In genomic region chr16:88803264-88803987, GRCh38 we compare ENCODE assay signal across 1 cellular context.
TF ChIP-seq lines count a peak whose summit lies in the region.

CDT1 (plus strand) TSS chr16:88803789; CDS start chr16:88803832, 43 bp downstream.

TF ChIP-seq in HCT116, 20 proteins besides CTCF, POLR2A, EP300 and RAD21 (continued from another document):
- TF ChIP-seq, protein P1, sequence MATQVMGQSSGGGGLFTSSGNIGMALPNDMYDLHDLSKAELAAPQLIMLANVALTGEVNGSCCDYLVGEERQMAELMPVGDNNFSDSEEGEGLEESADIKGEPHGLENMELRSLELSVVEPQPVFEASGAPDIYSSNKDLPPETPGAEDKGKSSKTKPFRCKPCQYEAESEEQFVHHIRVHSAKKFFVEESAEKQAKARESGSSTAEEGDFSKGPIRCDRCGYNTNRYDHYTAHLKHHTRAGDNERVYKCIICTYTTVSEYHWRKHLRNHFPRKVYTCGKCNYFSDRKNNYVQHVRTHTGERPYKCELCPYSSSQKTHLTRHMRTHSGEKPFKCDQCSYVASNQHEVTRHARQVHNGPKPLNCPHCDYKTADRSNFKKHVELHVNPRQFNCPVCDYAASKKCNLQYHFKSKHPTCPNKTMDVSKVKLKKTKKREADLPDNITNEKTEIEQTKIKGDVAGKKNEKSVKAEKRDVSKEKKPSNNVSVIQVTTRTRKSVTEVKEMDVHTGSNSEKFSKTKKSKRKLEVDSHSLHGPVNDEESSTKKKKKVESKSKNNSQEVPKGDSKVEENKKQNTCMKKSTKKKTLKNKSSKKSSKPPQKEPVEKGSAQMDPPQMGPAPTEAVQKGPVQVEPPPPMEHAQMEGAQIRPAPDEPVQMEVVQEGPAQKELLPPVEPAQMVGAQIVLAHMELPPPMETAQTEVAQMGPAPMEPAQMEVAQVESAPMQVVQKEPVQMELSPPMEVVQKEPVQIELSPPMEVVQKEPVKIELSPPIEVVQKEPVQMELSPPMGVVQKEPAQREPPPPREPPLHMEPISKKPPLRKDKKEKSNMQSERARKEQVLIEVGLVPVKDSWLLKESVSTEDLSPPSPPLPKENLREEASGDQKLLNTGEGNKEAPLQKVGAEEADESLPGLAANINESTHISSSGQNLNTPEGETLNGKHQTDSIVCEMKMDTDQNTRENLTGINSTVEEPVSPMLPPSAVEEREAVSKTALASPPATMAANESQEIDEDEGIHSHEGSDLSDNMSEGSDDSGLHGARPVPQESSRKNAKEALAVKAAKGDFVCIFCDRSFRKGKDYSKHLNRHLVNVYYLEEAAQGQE (IDR thresholded peaks at IDR 0.05; ENCODE audit: low read depth) = no peak
- TF ChIP-seq JUND (IDR thresholded peaks at IDR 0.05) (no peak), FOSL1 (IDR thresholded peaks at IDR 0.05; ENCODE audit: low read depth) (no peak), POLR2AphosphoS5 (IDR thresholded peaks at IDR 0.05; ENCODE audit: low read depth, low read length) (peak; percentile 88)
- TF ChIP-seq, protein P2, sequence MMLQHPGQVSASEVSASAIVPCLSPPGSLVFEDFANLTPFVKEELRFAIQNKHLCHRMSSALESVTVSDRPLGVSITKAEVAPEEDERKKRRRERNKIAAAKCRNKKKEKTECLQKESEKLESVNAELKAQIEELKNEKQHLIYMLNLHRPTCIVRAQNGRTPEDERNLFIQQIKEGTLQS (IDR thresholded peaks at IDR 0.05) = no peak
